ENCODE assay signal across 1 cellular context in the genomic region with DNA sequence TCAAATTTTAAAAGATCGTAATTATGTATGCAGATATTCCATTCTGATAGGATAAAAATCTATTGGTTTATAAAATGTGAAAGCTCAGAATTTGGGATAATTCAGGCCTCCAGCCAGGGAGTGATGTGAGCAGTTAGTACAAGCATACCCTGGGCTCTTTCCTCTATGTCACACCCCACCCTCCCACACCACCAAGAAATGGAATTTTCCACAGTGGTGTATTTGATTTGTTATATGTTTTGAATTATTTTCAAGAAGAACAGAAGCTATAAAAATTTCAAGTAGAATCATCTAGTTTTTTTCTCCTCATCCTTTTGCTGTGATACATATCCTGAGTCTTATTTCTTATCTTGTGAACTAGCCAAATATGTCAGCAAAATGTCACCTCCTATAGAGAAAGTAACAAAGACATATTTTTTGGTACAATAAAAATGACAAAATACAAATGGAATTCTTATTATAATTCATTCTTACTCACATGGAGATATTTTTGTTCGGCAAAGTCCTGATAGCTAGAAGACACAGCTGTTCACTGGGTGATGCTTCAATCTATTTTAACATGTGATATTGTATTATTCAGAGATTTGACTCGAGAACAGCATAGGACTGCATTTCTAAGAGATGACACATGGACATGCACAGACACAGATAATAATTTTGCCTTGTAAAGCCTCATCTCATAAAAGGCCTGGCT.
TF ChIP-seq lines count a peak whose summit lies in the region.

No MANE protein-coding gene starts in this region.

TF ChIP-seq in HepG2, 621 proteins besides CTCF, POLR2A, EP300 and RAD21 (continued from another document):
- TF ChIP-seq ZNF501 (CRISPR knock-in tag; IDR thresholded peaks at IDR 0.05) (no peak), MED13 (CRISPR knock-in tag; IDR thresholded peaks at IDR 0.05) (no peak), ISX (CRISPR knock-in tag; conservative IDR thresholded peaks at IDR 0.05) (no peak), HMG20B (CRISPR knock-in tag; conservative IDR thresholded peaks at IDR 0.05) (no peak), LCORL (IDR thresholded peaks at IDR 0.05) (no peak), LCORL (CRISPR knock-in tag; IDR thresholded peaks at IDR 0.05) (no peak), ATF7-NPFF (CRISPR knock-in tag; IDR thresholded peaks at IDR 0.05; ENCODE audit: low read depth) (no peak), AKAP8 (CRISPR knock-in tag; IDR thresholded peaks at IDR 0.05) (no peak), ZNF343 (CRISPR knock-in tag; IDR thresholded peaks at IDR 0.05) (no peak), MLLT10 (CRISPR knock-in tag; IDR thresholded peaks at IDR 0.05) (no peak), ZNF451 (CRISPR knock-in tag; IDR thresholded peaks at IDR 0.05) (no peak), SNRNP70 (IDR thresholded peaks at IDR 0.05; ENCODE audit: low read depth, low read length) (no peak), KDM4B (CRISPR knock-in tag; IDR thresholded peaks at IDR 0.05) (no peak)
- TF ChIP-seq, protein P1, sequence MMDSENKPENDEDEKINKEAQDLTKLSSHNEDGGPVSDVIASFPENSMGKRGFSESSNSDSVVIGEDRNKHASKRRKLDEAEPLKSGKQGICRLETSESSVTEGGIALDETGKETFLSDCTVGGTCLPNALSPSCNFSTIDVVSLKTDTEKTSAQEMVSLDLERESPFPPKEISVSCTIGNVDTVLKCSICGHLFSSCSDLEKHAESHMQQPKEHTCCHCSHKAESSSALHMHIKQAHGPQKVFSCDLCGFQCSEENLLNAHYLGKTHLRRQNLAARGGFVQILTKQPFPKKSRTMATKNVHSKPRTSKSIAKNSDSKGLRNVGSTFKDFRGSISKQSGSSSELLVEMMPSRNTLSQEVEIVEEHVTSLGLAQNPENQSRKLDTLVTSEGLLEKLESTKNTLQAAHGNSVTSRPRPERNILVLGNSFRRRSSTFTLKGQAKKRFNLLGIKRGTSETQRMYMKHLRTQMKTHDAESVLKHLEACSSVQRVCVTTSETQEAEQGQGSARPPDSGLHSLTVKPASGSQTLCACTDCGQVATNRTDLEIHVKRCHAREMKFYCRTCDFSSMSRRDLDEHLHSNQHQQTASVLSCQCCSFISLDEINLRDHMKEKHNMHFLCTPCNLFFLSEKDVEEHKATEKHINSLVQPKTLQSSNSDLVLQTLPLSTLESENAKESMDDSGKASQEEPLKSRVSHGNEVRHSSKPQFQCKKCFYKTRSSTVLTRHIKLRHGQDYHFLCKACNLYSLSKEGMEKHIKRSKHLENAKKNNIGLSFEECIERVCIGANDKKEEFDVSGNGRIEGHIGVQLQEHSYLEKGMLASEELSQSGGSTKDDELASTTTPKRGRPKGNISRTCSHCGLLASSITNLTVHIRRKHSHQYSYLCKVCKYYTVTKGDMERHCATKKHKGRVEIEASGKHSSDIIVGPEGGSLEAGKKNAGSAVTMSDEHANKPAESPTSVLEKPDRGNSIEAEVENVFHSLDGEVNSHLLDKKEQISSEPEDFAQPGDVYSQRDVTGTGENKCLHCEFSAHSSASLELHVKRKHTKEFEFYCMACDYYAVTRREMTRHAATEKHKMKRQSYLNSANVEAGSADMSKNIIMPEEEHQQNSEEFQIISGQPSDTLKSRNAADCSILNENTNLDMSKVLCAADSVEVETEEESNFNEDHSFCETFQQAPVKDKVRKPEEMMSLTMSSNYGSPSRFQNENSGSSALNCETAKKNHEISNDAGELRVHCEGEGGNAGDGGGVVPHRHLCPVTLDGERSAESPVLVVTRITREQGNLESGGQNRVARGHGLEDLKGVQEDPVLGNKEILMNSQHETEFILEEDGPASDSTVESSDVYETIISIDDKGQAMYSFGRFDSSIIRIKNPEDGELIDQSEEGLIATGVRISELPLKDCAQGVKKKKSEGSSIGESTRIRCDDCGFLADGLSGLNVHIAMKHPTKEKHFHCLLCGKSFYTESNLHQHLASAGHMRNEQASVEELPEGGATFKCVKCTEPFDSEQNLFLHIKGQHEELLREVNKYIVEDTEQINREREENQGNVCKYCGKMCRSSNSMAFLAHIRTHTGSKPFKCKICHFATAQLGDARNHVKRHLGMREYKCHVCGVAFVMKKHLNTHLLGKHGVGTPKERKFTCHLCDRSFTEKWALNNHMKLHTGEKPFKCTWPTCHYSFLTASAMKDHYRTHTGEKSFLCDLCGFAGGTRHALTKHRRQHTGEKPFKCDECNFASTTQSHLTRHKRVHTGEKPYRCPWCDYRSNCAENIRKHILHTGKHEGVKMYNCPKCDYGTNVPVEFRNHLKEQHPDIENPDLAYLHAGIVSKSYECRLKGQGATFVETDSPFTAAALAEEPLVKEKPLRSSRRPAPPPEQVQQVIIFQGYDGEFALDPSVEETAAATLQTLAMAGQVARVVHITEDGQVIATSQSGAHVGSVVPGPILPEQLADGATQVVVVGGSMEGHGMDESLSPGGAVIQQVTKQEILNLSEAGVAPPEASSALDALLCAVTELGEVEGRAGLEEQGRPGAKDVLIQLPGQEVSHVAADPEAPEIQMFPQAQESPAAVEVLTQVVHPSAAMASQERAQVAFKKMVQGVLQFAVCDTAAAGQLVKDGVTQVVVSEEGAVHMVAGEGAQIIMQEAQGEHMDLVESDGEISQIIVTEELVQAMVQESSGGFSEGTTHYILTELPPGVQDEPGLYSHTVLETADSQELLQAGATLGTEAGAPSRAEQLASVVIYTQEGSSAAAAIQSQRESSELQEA (CRISPR knock-in tag; IDR thresholded peaks at IDR 0.05; ENCODE audit: not compliant biosample characterization), result no peak
- TF ChIP-seq, protein P2, sequence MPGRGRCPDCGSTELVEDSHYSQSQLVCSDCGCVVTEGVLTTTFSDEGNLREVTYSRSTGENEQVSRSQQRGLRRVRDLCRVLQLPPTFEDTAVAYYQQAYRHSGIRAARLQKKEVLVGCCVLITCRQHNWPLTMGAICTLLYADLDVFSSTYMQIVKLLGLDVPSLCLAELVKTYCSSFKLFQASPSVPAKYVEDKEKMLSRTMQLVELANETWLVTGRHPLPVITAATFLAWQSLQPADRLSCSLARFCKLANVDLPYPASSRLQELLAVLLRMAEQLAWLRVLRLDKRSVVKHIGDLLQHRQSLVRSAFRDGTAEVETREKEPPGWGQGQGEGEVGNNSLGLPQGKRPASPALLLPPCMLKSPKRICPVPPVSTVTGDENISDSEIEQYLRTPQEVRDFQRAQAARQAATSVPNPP (CRISPR knock-in tag; IDR thresholded peaks at IDR 0.05), result no peak
- TF ChIP-seq, protein P3, sequence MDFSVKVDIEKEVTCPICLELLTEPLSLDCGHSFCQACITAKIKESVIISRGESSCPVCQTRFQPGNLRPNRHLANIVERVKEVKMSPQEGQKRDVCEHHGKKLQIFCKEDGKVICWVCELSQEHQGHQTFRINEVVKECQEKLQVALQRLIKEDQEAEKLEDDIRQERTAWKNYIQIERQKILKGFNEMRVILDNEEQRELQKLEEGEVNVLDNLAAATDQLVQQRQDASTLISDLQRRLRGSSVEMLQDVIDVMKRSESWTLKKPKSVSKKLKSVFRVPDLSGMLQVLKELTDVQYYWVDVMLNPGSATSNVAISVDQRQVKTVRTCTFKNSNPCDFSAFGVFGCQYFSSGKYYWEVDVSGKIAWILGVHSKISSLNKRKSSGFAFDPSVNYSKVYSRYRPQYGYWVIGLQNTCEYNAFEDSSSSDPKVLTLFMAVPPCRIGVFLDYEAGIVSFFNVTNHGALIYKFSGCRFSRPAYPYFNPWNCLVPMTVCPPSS (IDR thresholded peaks at IDR 0.05), result no peak
